9 cellular contexts compared by ENCODE assay signal in the genomic region with DNA sequence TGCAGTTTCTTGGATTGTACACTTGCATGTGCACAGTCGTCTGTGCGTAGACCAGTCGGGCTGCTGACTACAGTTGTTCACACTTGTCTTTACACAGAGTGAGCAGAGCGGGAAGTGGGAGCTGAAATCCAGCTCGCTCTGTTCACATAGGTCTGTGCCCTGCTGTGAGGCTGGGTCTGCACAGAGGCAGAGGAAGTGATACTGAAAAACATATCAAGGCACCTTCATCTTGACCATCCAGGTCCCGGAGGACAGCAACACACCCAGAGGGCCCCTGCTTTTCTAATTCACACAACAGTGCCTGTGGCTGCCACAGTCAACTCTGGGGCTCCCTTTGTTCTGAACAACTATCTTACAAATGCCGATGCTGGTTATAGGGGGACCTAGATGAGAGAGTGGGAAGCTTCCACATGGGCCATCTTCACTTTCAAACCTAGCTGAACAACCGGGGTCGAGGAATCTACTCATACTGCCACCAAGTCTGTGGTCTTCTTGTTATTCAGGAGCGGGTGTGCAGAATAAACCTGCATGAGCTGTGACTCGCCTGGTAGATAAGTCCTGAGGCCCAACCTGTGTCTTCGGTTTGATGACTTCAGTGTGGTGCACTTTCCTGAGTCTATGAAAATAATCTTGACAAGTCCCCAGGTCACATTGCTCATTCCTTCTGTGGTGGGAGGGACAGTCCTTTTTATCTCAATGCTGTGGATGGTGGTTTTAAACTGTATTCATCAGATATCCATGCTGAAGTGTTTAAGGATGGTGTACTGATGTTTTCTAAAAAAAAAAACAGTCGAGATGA. TPM values are rescaled to one million over a fixed set of nuclear protein-coding genes. Genes with fewer than 3 reads are reported as not detected.
DNase-seq lines count a peak whose midpoint lies in the region; ATAC-seq, FAIRE-seq and TF ChIP-seq lines count a peak whose summit lies in the region.
"Had no signal": no experiment of that assay in that cellular context is flagged by ENCODE, and none has a peak within 500 bp of the region (broad histone marks: within the 10 kb centered on the region; RNA-seq: fewer than 3 reads in every experiment).

No MANE protein-coding gene starts in this region.

- peak overlapping the region; percentile 51 for H3K27ac Mint-ChIP-seq in activated T-cell treated with anti-CD3 and anti-CD28 coated beads, Interleukin-2, amount 50 U/mL, for 72 hours

- H3K4me3 ChIP-seq in DOHH2 (ENCODE audit: low read length), result peak overlapping the region; percentile 30
- H3K4me3 ChIP-seq in psoas muscle, result no peak overlapping the region
- H3K4me3 ChIP-seq in left lung, result no peak overlapping the region
- no peak overlapping the region for H3K4me3 ChIP-seq in right atrium auricular region

- H3K9me2 ChIP-seq in DOHH2 (replicated peaks; ENCODE audit: control insufficient read depth, low read length), result no peaks in the 10 kb centered on the region

- H3K4me1 ChIP-seq in DOHH2 (ENCODE audit: control insufficient read depth, low read length) (peaks cover 29% of the 10 kb centered on the region), psoas muscle (peaks cover 6% of the 10 kb centered on the region), left lung (peaks cover 6 to 7% of the 10 kb centered on the region in 2 donors), right atrium auricular region (peaks cover 0 to 23% of the 10 kb centered on the region in 2 donors)

- H3K4me3 Mint-ChIP-seq in activated T-cell treated with anti-CD3 and anti-CD28 coated beads, Interleukin-2, amount 50 U/mL, for 72 hours, result peak overlapping the region; percentile 38 to 48

- H3K9me3 ChIP-seq in DOHH2 (ENCODE audit: control insufficient read depth, insufficient read depth, low read length) (peaks cover 6% of the 10 kb centered on the region; the same call in 1 of the 2 replicates), psoas muscle (peaks cover 7% of the 10 kb centered on the region), left lung (peaks cover 0 to 6% of the 10 kb centered on the region in 2 donors), right atrium auricular region (no peaks in the 10 kb centered on the region)

- peaks cover 3 to 5% of the 10 kb centered on the region in 2 donors for H3K36me3 Mint-ChIP-seq in activated T-cell treated with anti-CD3 and anti-CD28 coated beads, Interleukin-2, amount 50 U/mL, for 72 hours (ENCODE audit: insufficient read depth in 2 of 2)

- WGBS in psoas muscle, 3 donors, result 81 to 88% (median 87%) methylated on average over 13 of the region's 13 CpGs

- H3K4me2 ChIP-seq in DOHH2 (ENCODE audit: low read length), result peak overlapping the region; percentile 53

- H3K79me2 ChIP-seq in DOHH2 (ENCODE audit: control insufficient read depth, low read length), result peaks cover 11% of the 10 kb centered on the region

- H3K36me3 ChIP-seq in DOHH2 (ENCODE audit: control insufficient read depth, low read length), result peaks cover 6% of the 10 kb centered on the region
- H3K36me3 ChIP-seq in psoas muscle (ENCODE audit: insufficient read depth in 1 of 2, low read depth in 1 of 2), result no peaks in the 10 kb centered on the region
- H3K36me3 ChIP-seq in left lung, result no peaks in the 10 kb centered on the region
- H3K36me3 ChIP-seq in right atrium auricular region, result no peaks in the 10 kb centered on the region

- ATAC-seq in HG03097 (IDR thresholded peaks at IDR 0.05; ENCODE audit: low FRiP score, unreplicated experiment) (peak; percentile 38), psoas muscle (no peak), left lung (no peak)
- peak; percentile 66 to 69 for ATAC-seq in activated T-cell treated with anti-CD3 and anti-CD28 coated beads, Interleukin-2, amount 50 U/mL, for 72 hours (replicated peaks in 1 of 2)

- H3K27ac ChIP-seq in DOHH2 (ENCODE audit: low read depth, low read length) (no peak overlapping the region), psoas muscle (no peak overlapping the region), left lung (no peak overlapping the region), right atrium auricular region (no peak overlapping the region)

- H3K27me3 ChIP-seq in DOHH2 (ENCODE audit: control insufficient read depth, low read length) (no peaks in the 10 kb centered on the region), psoas muscle (ENCODE audit: insufficient read depth in 3 of 3, low read length in 2 of 3) (peaks cover 0 to under 1% (median 0%) of the 10 kb centered on the region in 3 donors), left lung (no peaks in the 10 kb centered on the region), right atrium auricular region (no peaks in the 10 kb centered on the region)

- H3F3A ChIP-seq in DOHH2 (ENCODE audit: control insufficient read depth, insufficient read depth), result peaks cover 13% of the 10 kb centered on the region

- FAIRE-seq in GM19239 (lab: Jason Lieb, UNC), result peak; percentile 83
- FAIRE-seq: keratinocyte had no signal

- peaks cover 8% of the 10 kb centered on the region for H4K20me1 ChIP-seq in DOHH2 (ENCODE audit: control insufficient read depth, insufficient read depth, low read depth, low read length)

- intact Hi-C loops in psoas muscle (cut with DNase I) (no loop called here), left lung (cut with DNase I) (no loop called here)

- in situ Hi-C loops in G401 (cut with HindIII; ENCODE audit: low sequenced_read_pairs), result no loop called here

- H3K27me3 Mint-ChIP-seq in activated T-cell treated with anti-CD3 and anti-CD28 coated beads, Interleukin-2, amount 50 U/mL, for 72 hours (ENCODE audit: low read depth), result no peaks in the 10 kb centered on the region

- TF ChIP-seq CTCF in DOHH2 (IDR thresholded peaks at IDR 0.05; ENCODE audit: low read depth, low read length, poor library complexity, severe bottlenecking) (no peak), psoas muscle (IDR thresholded peaks at IDR 0.05) (no peak), left lung (IDR thresholded peaks at IDR 0.05) (no peak), right atrium auricular region (IDR thresholded peaks at IDR 0.05) (no peak)

- H3K4me1 Mint-ChIP-seq in activated T-cell treated with anti-CD3 and anti-CD28 coated beads, Interleukin-2, amount 50 U/mL, for 72 hours (ENCODE audit: low read depth), result peaks cover 43% of the 10 kb centered on the region

- DNase-seq in GM19239 (ENCODE audit: insufficient read length, low spot score) (peak; percentile 36), psoas muscle (no peak), G401 (ENCODE audit: low spot score) (no peak), left lung (no peak), right atrium auricular region (ENCODE audit: low spot score) (no peak)
- DNase-seq in activated T-cell treated with anti-CD3 and anti-CD28 coated beads, Interleukin-2, amount 50 U/mL, for 72 hours, result peak; percentile 33 to 59

- H3K9me3 Mint-ChIP-seq in activated T-cell treated with anti-CD3 and anti-CD28 coated beads, Interleukin-2, amount 50 U/mL, for 72 hours, result peaks cover 7% of the 10 kb centered on the region in 2 donors

RNA-seq across cellular contexts. Expression of a gene that starts 3.5 kb away (rescaled TPM):
- 10 to 100 TPM; 25.1 to 33.4 TPM for total RNA-seq in activated T-cell treated with anti-CD3 and anti-CD28 coated beads, Interleukin-2, amount 50 U/mL, for 72 hours
- total RNA-seq in psoas muscle (1 to 10 TPM; 3.1 to 4.6 (median 3.8) TPM), left lung (10 to 100 TPM; 13.5 to 14.4 TPM), right atrium auricular region (10 to 100 TPM; 10.9 to 12.3 TPM)
- polyA plus RNA-seq in psoas muscle, result 1 to 10 TPM; 1.5 to 3.4 (median 3.4) TPM
- total RNA-seq in G401 (2014; rRNA removed; shearing (Covaris generic)), result 25.1 and 27.3 TPM in 2 replicates

Comparison
In these comparisons a context has a peak if more than half of its experiments do, and no peak if none do; other contexts are left out.
1. DNase-seq: peak in GM19239 (single experiment) and activated T-cell treated with anti-CD3 and anti-CD28 coated beads, Interleukin-2, amount 50 U/mL, for 72 hours (2 of 2); none in psoas muscle (0 of 2), G401 (single experiment), left lung (0 of 2) and right atrium auricular region (single experiment).
2. ATAC-seq: peak in HG03097 (single experiment) and activated T-cell treated with anti-CD3 and anti-CD28 coated beads, Interleukin-2, amount 50 U/mL, for 72 hours (2 of 2); none in psoas muscle (0 of 4) and left lung (single experiment).